In the genomic region with DNA sequence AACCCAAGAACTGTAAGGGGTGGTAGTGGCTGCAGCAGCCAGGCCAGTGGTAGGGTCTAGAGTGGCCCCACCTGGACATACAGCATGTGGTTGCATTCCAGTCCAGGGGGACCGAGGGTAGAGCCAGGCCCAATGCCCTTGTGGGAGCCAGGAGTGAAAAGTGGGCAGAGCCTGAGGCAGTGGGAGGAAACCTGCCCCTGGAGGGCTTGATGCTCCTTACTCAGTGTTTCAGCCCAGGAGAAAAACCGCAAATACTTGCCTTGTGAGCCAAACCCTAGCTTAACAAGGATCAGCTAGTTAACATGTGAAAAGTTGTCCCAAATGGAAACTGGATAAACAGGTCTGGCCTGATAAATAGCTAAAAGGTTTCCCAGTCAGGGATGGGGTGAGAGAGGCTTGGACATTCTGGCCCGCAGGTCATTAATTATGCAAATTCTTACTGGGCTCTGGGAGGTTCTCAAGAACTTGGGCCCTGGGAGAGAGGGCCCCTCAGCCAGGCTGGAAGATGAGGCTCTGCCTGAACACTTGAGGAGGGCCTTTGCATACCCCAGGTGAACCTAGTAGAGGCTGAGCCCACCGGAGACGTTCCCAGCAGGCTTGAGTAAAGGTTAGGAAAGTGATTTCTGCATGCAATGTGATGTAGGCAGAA, we compare ENCODE assay signal across 15 cellular contexts.
DNase-seq lines count a peak whose midpoint lies in the region; ATAC-seq, FAIRE-seq and TF ChIP-seq lines count a peak whose summit lies in the region.
"Had no signal": no experiment of that assay in that cellular context is flagged by ENCODE, and none has a peak within 500 bp of the region (broad histone marks: within the 10 kb centered on the region; RNA-seq: fewer than 3 reads in every experiment).

No MANE protein-coding gene starts in this region.

- FAIRE-seq in GM12892 (lab: Jason Lieb, UNC) (no peak), small intestine (lab: Jason Lieb, UNC) (no peak)
- FAIRE-seq: frontal cortex had no signal

- peak in 1 of 4 donors; percentile 19 for TF ChIP-seq EP300 in upper lobe of left lung (IDR thresholded peaks at IDR 0.05)

- H3K27ac ChIP-seq in upper lobe of left lung (peak overlapping the region in 1 of 4 donors; percentile 70), small intestine (ENCODE audit: low read depth in 1 of 2, low read length in 1 of 2) (no peak overlapping the region)
- H3K27ac ChIP-seq: 22Rv1, right lobe of liver, WERI-Rb-1 had no signal

- peak; percentile 43 to 79 for ATAC-seq in upper lobe of left lung (ENCODE audit: low FRiP score in 2 of 2)

- H3K9me3 ChIP-seq in adipocyte (ENCODE audit: control insufficient read depth, low read length) (no peaks in the 10 kb centered on the region), upper lobe of left lung (no peaks in the 10 kb centered on the region), small intestine (ENCODE audit: control insufficient read depth, low read depth) (no peaks in the 10 kb centered on the region)
- H3K9me3 ChIP-seq: right lobe of liver had no signal

- H3K4me3 ChIP-seq in adipocyte (ENCODE audit: low read length) (no peak overlapping the region), upper lobe of left lung (no peak overlapping the region), small intestine (ENCODE audit: low read depth in 1 of 2, low read length in 2 of 2) (no peak overlapping the region)
- H3K4me3 ChIP-seq: right lobe of liver had no signal

- WGBS in upper lobe of left lung, 2 donors: 58 to 80% methylated on average over 5 of the region's 5 CpGs
- WGBS in small intestine, 3 donors: 66 to 76% (median 75%) methylated on average over 5 of the region's 5 CpGs

- no peak overlapping the region for H3K9ac ChIP-seq in adipocyte (ENCODE audit: low read length)

- TF ChIP-seq CTCF in upper lobe of left lung (IDR thresholded peaks at IDR 0.05): no peak

- H3K27me3 ChIP-seq in adipocyte (replicated peaks; ENCODE audit: control insufficient read depth, insufficient read depth, low read length) (no peaks in the 10 kb centered on the region), upper lobe of left lung (no peaks in the 10 kb centered on the region), small intestine (ENCODE audit: control insufficient read depth in 2 of 2, insufficient read depth in 2 of 2, low read length in 2 of 2) (no peaks in the 10 kb centered on the region)
- H3K27me3 ChIP-seq: right lobe of liver had no signal

- H3K36me3 ChIP-seq in adipocyte (ENCODE audit: control insufficient read depth, insufficient read depth, low read length, severe bottlenecking) (no peaks in the 10 kb centered on the region), upper lobe of left lung (no peaks in the 10 kb centered on the region), small intestine (ENCODE audit: control insufficient read depth in 2 of 2, insufficient read depth in 2 of 2, low read length in 2 of 2) (no peaks in the 10 kb centered on the region)
- H3K36me3 ChIP-seq: right lobe of liver, WERI-Rb-1 had no signal

- H3K4me1 ChIP-seq in adipocyte (ENCODE audit: control insufficient read depth, insufficient read depth, low read length): peaks cover 23% of the 10 kb centered on the region
- peaks cover 0 to 18% (median 9%) of the 10 kb centered on the region in 4 donors for H3K4me1 ChIP-seq in upper lobe of left lung
- H3K4me1 ChIP-seq in small intestine (ENCODE audit: control insufficient read depth in 2 of 2, insufficient read depth in 1 of 2, low read depth in 1 of 2, low read length in 1 of 2): peaks cover 0 to 2% of the 10 kb centered on the region in 2 donors
- H3K4me1 ChIP-seq: right lobe of liver had no signal

- peak; percentile 36 for DNase-seq in DMS53 (lab: John Stamatoyannopoulos, UW)
- no peak for DNase-seq in DMS53 treated with DMSO at 0.1 percent for 48 hours (lab: John Stamatoyannopoulos, UW; ENCODE audit: unreplicated experiment)
- DNase-seq in adipocyte (ENCODE audit: low read depth): peak; percentile 66
- DNase-seq in islet precursor cell: peak; percentile 95
- peak in 1 of 2 donors; percentile 64 for DNase-seq in upper lobe of left lung
- no peak for DNase-seq in GM12892 (ENCODE audit: insufficient read length)
- DNase-seq in small intestine: no peak
- DNase-seq in COR-L47 (lab: John Stamatoyannopoulos, UW): no peak
- DNase-seq: activated T-cell treated with anti-CD3 and anti-CD28 coated beads, Interleukin-2, amount 50 U/mL, for 24 hours; central memory CD4-positive, alpha-beta T cell; NCI-H2029 treated with DMSO at 0.1 percent for 48 hours; right lobe of liver; WERI-Rb-1 had no signal

- TF ChIP-seq POLR2A in upper lobe of left lung (IDR thresholded peaks at IDR 0.05) (no peak), GM12892 (IDR thresholded peaks at IDR 0.05; ENCODE audit: low read depth, low read length) (no peak)

Comparison
In these comparisons a context has a peak if more than half of its experiments do, and no peak if none do; other contexts are left out.
1. DNase-seq: peak in DMS53 (single experiment), adipocyte (single experiment) and islet precursor cell (single experiment); none in DMS53 treated with DMSO at 0.1 percent for 48 hours (single experiment), GM12892 (single experiment), small intestine (single experiment) and COR-L47 (single experiment).